In the genomic region with DNA sequence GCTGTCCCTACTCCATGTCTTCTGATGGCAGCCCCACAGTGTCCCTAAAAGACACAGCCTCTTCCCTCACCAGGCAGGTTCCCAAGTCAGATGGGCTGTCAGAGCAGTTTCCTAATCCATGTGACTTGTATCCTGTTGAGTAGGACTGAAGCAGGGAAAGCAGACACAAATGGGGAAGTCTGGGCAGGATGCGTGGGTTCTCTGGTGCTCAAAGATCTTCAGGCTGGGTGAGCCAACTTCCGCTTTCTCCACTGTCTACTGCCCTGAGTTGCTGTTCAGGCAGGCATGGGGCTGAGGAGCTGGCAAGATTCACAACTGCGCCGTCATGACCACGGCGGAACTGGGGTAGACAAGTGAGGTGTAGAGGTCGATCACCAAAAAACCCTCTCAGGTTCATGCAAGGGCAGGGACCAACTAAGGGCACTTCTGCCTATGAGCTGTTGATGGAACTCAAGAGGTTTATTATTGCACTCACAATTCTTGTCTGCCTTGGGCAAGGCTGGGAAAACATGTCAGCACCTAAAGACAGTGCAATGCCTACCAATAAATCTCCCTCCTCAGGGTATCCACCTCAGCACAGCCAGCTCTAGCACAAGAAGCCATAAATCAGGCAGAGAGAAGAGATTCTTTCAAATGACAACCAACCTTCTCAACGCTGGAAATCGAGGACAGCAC, we compare ENCODE assay signal across 9 cellular contexts.
A peak's percentile ranks its signal among the peaks of the same experiment; 100 is the strongest.
DNase-seq lines count a peak whose midpoint lies in the region; ATAC-seq, FAIRE-seq and TF ChIP-seq lines count a peak whose summit lies in the region.
"Had no signal": no experiment of that assay in that cellular context is flagged by ENCODE, and none has a peak within 500 bp of the region (broad histone marks: within the 10 kb centered on the region; RNA-seq: fewer than 3 reads in every experiment).

No MANE protein-coding gene starts in this region.

- no peak overlapping the region for H2AK5ac ChIP-seq in trophoblast cell (ENCODE audit: low read length)

- peak; percentile 25 to 72 (median 68) for DNase-seq in NCI-H1417 (lab: John Stamatoyannopoulos, UW)
- DNase-seq in NCI-H1417 treated with DMSO at 0.1 percent for 48 hours (lab: John Stamatoyannopoulos, UW) = no peak
- DNase-seq in activated CD4-positive, alpha-beta T cell treated with anti-CD3 and anti-CD28 coated beads, Interleukin-2, amount 50 U/mL, for 4 hours = peak; percentile 61 to 69
- peak; percentile 98 for DNase-seq in endothelial cell of umbilical vein (ENCODE audit: low read depth, low spot score)
- peak; percentile 43 to 48 for DNase-seq in trophoblast cell
- DNase-seq in DMS114 treated with DMSO at 0.1 percent for 48 hours (lab: John Stamatoyannopoulos, UW; ENCODE audit: unreplicated experiment) = no peak
- no peak for DNase-seq in SJCRH30

- H3K18ac ChIP-seq in trophoblast cell (ENCODE audit: low read length) = no peak overlapping the region

- no peak overlapping the region for H2BK120ac ChIP-seq in trophoblast cell (ENCODE audit: insufficient read depth, low read length, poor library complexity)

- H2AFZ ChIP-seq in endothelial cell of umbilical vein (ENCODE audit: low read depth, low read length) (no peak overlapping the region), trophoblast cell (ENCODE audit: insufficient read depth, low read length, poor library complexity) (no peak overlapping the region)

- dilution Hi-C loops in endothelial cell of umbilical vein (cut with MboI; ENCODE audit: extremely low pct_ligation_motif_present, low sequenced_read_pairs) = no loop called here

- peak; percentile 99 for FAIRE-seq in endothelial cell of umbilical vein (lab: Jason Lieb, UNC)
- FAIRE-seq: A549 had no signal

- no peaks in the 10 kb centered on the region for H3K79me1 ChIP-seq in trophoblast cell (ENCODE audit: low read length)

- CTCF ChIA-PET in endothelial cell of umbilical vein (lab: Charles Lee) = interaction anchor here (0.7 to 2.7 kb wide), 5 partner anchors 12 to 83 kb away, joined by 3 to 15 read pairs (median 4); partner anchors contain the start of gene RAPGEF1

- no TSS peak for BruUV-seq in endothelial cell of umbilical vein (replicated peaks; lab: Mats Ljungman, UMichigan)

- intact Hi-C loops in endothelial cell of umbilical vein (cut with micrococcal nuclease) = loop anchor here (1.0 kb wide), 4 partner anchors 21 to 83 kb away; no protein-coding TSS in a partner anchor

- no peak overlapping the region for H3K23ac ChIP-seq in trophoblast cell (ENCODE audit: low read length)

- H3K27me3 ChIP-seq in endothelial cell of umbilical vein (ENCODE audit: control insufficient read depth in 2 of 2, insufficient read depth in 2 of 2, low read length in 2 of 2) (no peaks in the 10 kb centered on the region), trophoblast cell (ENCODE audit: insufficient read depth, low read length) (no peaks in the 10 kb centered on the region), SJCRH30 (no peaks in the 10 kb centered on the region)

- H4K12ac ChIP-seq in trophoblast cell (ENCODE audit: low read depth, low read length) = no peak overlapping the region

- H4K8ac ChIP-seq in trophoblast cell (ENCODE audit: low read depth, low read length) = no peak overlapping the region

- ATAC-seq in HG03575 (IDR thresholded peaks at IDR 0.05; ENCODE audit: extremely low read depth, insufficient number of reproducible peaks, low FRiP score, unreplicated experiment) = peak; percentile 65
- ATAC-seq: A549 had no signal

- H3K14ac ChIP-seq in trophoblast cell (ENCODE audit: low read length) = no peak overlapping the region

- H3K79me2 ChIP-seq in endothelial cell of umbilical vein (ENCODE audit: control insufficient read depth, insufficient read depth, low read length) (peaks cover 72% of the 10 kb centered on the region), trophoblast cell (ENCODE audit: control insufficient read depth, insufficient read depth, low read length, poor library complexity) (peaks cover 8% of the 10 kb centered on the region)

- POLR2A ChIA-PET in endothelial cell of umbilical vein (lab: Charles Lee) = interaction anchor here (0.8 kb wide), 1 partner anchor 58 kb away, joined by 5 read pairs; no protein-coding TSS in a partner anchor

- H3K9me3 ChIP-seq in endothelial cell of umbilical vein (replicated peaks; ENCODE audit: control insufficient read depth, insufficient read depth, low read length) (no peaks in the 10 kb centered on the region), trophoblast cell (ENCODE audit: insufficient read depth, low read depth, low read length) (no peaks in the 10 kb centered on the region), SJCRH30 (replicated peaks) (no peaks in the 10 kb centered on the region)
- H3K9me3 ChIP-seq: A549 had no signal

- no peaks in the 10 kb centered on the region for H4K20me1 ChIP-seq in endothelial cell of umbilical vein (replicated peaks; ENCODE audit: control insufficient read depth, extremely low read depth, insufficient read depth, low read length)

- no peaks in the 10 kb centered on the region for H3K36me3 ChIP-seq in endothelial cell of umbilical vein (ENCODE audit: control insufficient read depth in 2 of 2, extremely low read depth in 1 of 2, insufficient read depth in 2 of 2, low read length in 2 of 2)
- no peaks in the 10 kb centered on the region for H3K36me3 ChIP-seq in trophoblast cell (ENCODE audit: control insufficient read depth in 1 of 2, insufficient read depth in 2 of 2, low read length in 2 of 2)
- H3K36me3 ChIP-seq in SJCRH30 = no peaks in the 10 kb centered on the region

- no peak overlapping the region for H2BK12ac ChIP-seq in trophoblast cell (ENCODE audit: low read length)

- no peak overlapping the region for H3K4me3 ChIP-seq in endothelial cell of umbilical vein (replicated peaks in 1 of 3; ENCODE audit: insufficient read depth in 1 of 3, low read depth in 1 of 3, low read length in 3 of 3)
- no peak overlapping the region for H3K4me3 ChIP-seq in trophoblast cell (ENCODE audit: low read depth, low read length)
- no peak overlapping the region for H3K4me3 ChIP-seq in SJCRH30
- H3K4me3 ChIP-seq: A549 had no signal

- H3K9ac ChIP-seq in endothelial cell of umbilical vein (replicated peaks; ENCODE audit: extremely low read depth, insufficient read depth, low read length) = peak overlapping the region; percentile 65
- H3K9ac ChIP-seq in trophoblast cell (ENCODE audit: low read length) = no peak overlapping the region

- peaks cover 58% of the 10 kb centered on the region for H3K4me1 ChIP-seq in endothelial cell of umbilical vein (ENCODE audit: control insufficient read depth, extremely low read depth, insufficient read depth, low read length)
- peaks cover 9 to 23% of the 10 kb centered on the region in 2 experiments for H3K4me1 ChIP-seq in trophoblast cell (ENCODE audit: control insufficient read depth in 1 of 2, insufficient read depth in 2 of 2, low read length in 2 of 2)
- H3K4me1 ChIP-seq in SJCRH30 = peaks cover 17% of the 10 kb centered on the region

- H4K91ac ChIP-seq in trophoblast cell (ENCODE audit: low read depth, low read length) = no peak overlapping the region

- H3K27ac ChIP-seq in endothelial cell of umbilical vein (ENCODE audit: insufficient read depth, low read depth, low read length) = peak overlapping the region; percentile 95
- H3K27ac ChIP-seq in trophoblast cell (ENCODE audit: low read depth, low read length) = no peak overlapping the region
- H3K27ac ChIP-seq in SJCRH30 = no peak overlapping the region

- peak overlapping the region; percentile 53 for H3K4me2 ChIP-seq in endothelial cell of umbilical vein (ENCODE audit: insufficient read depth, low read length)
- no peak overlapping the region for H3K4me2 ChIP-seq in trophoblast cell (ENCODE audit: low read length)

- no peak overlapping the region for H2BK5ac ChIP-seq in trophoblast cell (ENCODE audit: low read depth, low read length, poor library complexity)

- H3K4ac ChIP-seq in trophoblast cell (ENCODE audit: low read depth, low read length) = no peak overlapping the region

- no peak for TF ChIP-seq CTCF in endothelial cell of umbilical vein (IDR thresholded peaks at IDR 0.05; ENCODE audit: extremely low read depth in 1 of 2, insufficient read depth in 1 of 2, low read depth in 1 of 2, low read length in 2 of 2)

- TF ChIP-seq POLR2A in endothelial cell of umbilical vein (IDR thresholded peaks at IDR 0.05; ENCODE audit: low read depth, low read length) = no peak

- no peaks in the 10 kb centered on the region for H3K9me1 ChIP-seq in endothelial cell of umbilical vein (replicated peaks; ENCODE audit: control insufficient read depth, extremely low read depth, insufficient read depth, low read length)

- no CpG with 5 or more reads among the region's 9 CpGs for WGBS in trophoblast cell (ENCODE audit: extremely low coverage, insufficient coverage, insufficient read length)

TF ChIP-seq in endothelial cell of umbilical vein, 7 proteins besides CTCF, POLR2A, EP300 and RAD21:
- TF ChIP-seq EZH2 (IDR thresholded peaks at IDR 0.05; ENCODE audit: borderline replicate concordance, low read depth, low read length, severe bottlenecking) = no peak
- TF ChIP-seq MYC (IDR thresholded peaks at IDR 0.05; ENCODE audit: low read depth, low read length) = peak; percentile 7
- TF ChIP-seq POLR2AphosphoS5 (IDR thresholded peaks at IDR 0.05; ENCODE audit: insufficient read depth, low read depth, low read length) = peak; percentile 85
- no peak for TF ChIP-seq MAX (IDR thresholded peaks at IDR 0.05; ENCODE audit: insufficient read depth, insufficient read length)
- peak; percentile 77 for TF ChIP-seq FOS (IDR thresholded peaks at IDR 0.05; ENCODE audit: borderline replicate concordance, insufficient read depth, low read length)
- TF ChIP-seq JUN (IDR thresholded peaks at IDR 0.05; ENCODE audit: borderline replicate concordance, insufficient read depth, insufficient read length, low read depth) = peak; percentile 49
- peak; percentile 88 for TF ChIP-seq GATA2 (IDR thresholded peaks at IDR 0.05; ENCODE audit: insufficient read depth, insufficient read length, low read depth, low read length)

Comparison
In these comparisons a context has a peak if more than half of its experiments do, and no peak if none do; other contexts are left out.
1. DNase-seq: peak in NCI-H1417 (3 of 3), activated CD4-positive, alpha-beta T cell treated with anti-CD3 and anti-CD28 coated beads, Interleukin-2, amount 50 U/mL, for 4 hours (2 of 2), endothelial cell of umbilical vein (single experiment) and trophoblast cell (2 of 2); none in NCI-H1417 treated with DMSO at 0.1 percent for 48 hours (single experiment), DMS114 treated with DMSO at 0.1 percent for 48 hours (single experiment) and SJCRH30 (0 of 2).